1 cellular context compared by ENCODE assay signal in genomic region chr6:37495199-37495913, GRCh38.
A peak's percentile ranks its signal among the peaks of the same experiment; 100 is the strongest.
TF ChIP-seq lines count a peak whose summit lies in the region.

No MANE protein-coding gene starts in this region.

TF ChIP-seq in HEK293, 187 proteins besides CTCF, POLR2A, EP300 and RAD21 (continued from another document and continues in another):
- TF ChIP-seq ZBTB11 (tag by site-specific recombination; conservative IDR thresholded peaks at IDR 0.05; ENCODE audit: low read depth) (no peak), ZNF777 (tag by site-specific recombination; IDR thresholded peaks at IDR 0.05; ENCODE audit: borderline replicate concordance) (no peak), ZEB2 (tag by site-specific recombination; IDR thresholded peaks at IDR 0.05) (no peak), ZNF521 (tag by site-specific recombination; IDR thresholded peaks at IDR 0.05) (no peak), ZNF433 (tag by site-specific recombination; IDR thresholded peaks at IDR 0.05; ENCODE audit: low read depth) (no peak), HOXC10 (CRISPR knock-in tag; IDR thresholded peaks at IDR 0.05) (no peak), MEIS1 (CRISPR knock-in tag; IDR thresholded peaks at IDR 0.05; ENCODE audit: borderline replicate concordance) (no peak), ZNF423 (tag by site-specific recombination; IDR thresholded peaks at IDR 0.05) (no peak), ZNF544 (tag by site-specific recombination; IDR thresholded peaks at IDR 0.05) (no peak), ZNF658 (tag by site-specific recombination; IDR thresholded peaks at IDR 0.05) (no peak), ZBTB17 (tag by site-specific recombination; IDR thresholded peaks at IDR 0.05) (no peak), HIC1 (tag by site-specific recombination; IDR thresholded peaks at IDR 0.05) (no peak), ZNF274 (IDR thresholded peaks at IDR 0.05; ENCODE audit: low read length) (no peak), ZNF274 (tag by site-specific recombination; IDR thresholded peaks at IDR 0.05; ENCODE audit: borderline replicate concordance) (no peak), HOXA7 (CRISPR knock-in tag; IDR thresholded peaks at IDR 0.05; ENCODE audit: borderline replicate concordance) (no peak), ZNF24 (tag by site-specific recombination; IDR thresholded peaks at IDR 0.05) (no peak), ZNF37A (tag by site-specific recombination; IDR thresholded peaks at IDR 0.05) (no peak), ZNF660 (tag by site-specific recombination; IDR thresholded peaks at IDR 0.05) (no peak), ZFHX2 (tag by site-specific recombination; conservative IDR thresholded peaks at IDR 0.05) (peak; percentile 35; the same call in 1 of the 2 replicates), KLF9 (tag by site-specific recombination; IDR thresholded peaks at IDR 0.05; ENCODE audit: low read depth) (no peak), SCRT2 (tag by site-specific recombination; IDR thresholded peaks at IDR 0.05) (peak; percentile 58), HOXD13 (CRISPR knock-in tag; IDR thresholded peaks at IDR 0.05; ENCODE audit: borderline replicate concordance) (no peak), ZNF335 (tag by site-specific recombination; conservative IDR thresholded peaks at IDR 0.05) (no peak), ZBTB7A (tag by site-specific recombination; IDR thresholded peaks at IDR 0.05; ENCODE audit: low read depth) (no peak), GLIS2 (tag by site-specific recombination; IDR thresholded peaks at IDR 0.05) (no peak), ZNF23 (tag by site-specific recombination; IDR thresholded peaks at IDR 0.05; ENCODE audit: borderline replicate concordance) (no peak), SP2 (tag by site-specific recombination; IDR thresholded peaks at IDR 0.05) (no peak), ZNF155 (tag by site-specific recombination; IDR thresholded peaks at IDR 0.05) (no peak), ZNF112 (tag by site-specific recombination; IDR thresholded peaks at IDR 0.05) (no peak), KLF17 (tag by site-specific recombination; IDR thresholded peaks at IDR 0.05) (no peak), ZNF394 (tag by site-specific recombination; IDR thresholded peaks at IDR 0.05; ENCODE audit: borderline replicate concordance) (no peak), SETDB1 (IDR thresholded peaks at IDR 0.05; ENCODE audit: insufficient read length, low read length) (no peak), ATF2 (tag by site-specific recombination; IDR thresholded peaks at IDR 0.05; ENCODE audit: low read depth) (no peak), ZNF175 (tag by site-specific recombination; IDR thresholded peaks at IDR 0.05) (no peak), ZNF202 (tag by site-specific recombination; IDR thresholded peaks at IDR 0.05; ENCODE audit: borderline replicate concordance) (no peak), WT1 (tag by site-specific recombination; IDR thresholded peaks at IDR 0.05) (no peak), ZNF473 (tag by site-specific recombination; IDR thresholded peaks at IDR 0.05) (no peak), ZNF266 (tag by site-specific recombination; IDR thresholded peaks at IDR 0.05; ENCODE audit: low read depth) (no peak), ZNF292 (tag by site-specific recombination; IDR thresholded peaks at IDR 0.05; ENCODE audit: borderline replicate concordance, low read depth) (no peak), PRDM6 (tag by site-specific recombination; IDR thresholded peaks at IDR 0.05) (no peak; the same call in none of the 2 replicates), ZNF138 (tag by site-specific recombination; IDR thresholded peaks at IDR 0.05; ENCODE audit: borderline replicate concordance) (no peak)
- TF ChIP-seq, protein P1, sequence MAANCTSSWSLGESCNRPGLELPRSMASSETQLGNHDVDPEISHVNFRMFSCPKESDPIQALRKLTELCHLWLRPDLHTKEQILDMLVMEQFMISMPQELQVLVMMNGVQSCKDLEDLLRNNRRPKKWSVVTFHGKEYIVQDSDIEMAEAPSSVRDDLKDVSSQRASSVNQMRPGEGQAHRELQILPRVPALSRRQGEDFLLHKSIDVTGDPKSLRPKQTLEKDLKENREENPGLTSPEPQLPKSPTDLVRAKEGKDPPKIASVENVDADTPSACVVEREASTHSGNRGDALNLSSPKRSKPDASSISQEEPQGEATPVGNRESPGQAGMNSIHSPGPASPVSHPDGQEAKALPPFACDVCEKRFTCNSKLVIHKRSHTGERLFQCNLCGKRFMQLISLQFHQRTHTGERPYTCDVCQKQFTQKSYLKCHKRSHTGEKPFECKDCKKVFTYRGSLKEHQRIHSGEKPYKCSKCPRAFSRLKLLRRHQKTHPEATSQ (tag by site-specific recombination; IDR thresholded peaks at IDR 0.05) = no peak
- TF ChIP-seq, protein P2, sequence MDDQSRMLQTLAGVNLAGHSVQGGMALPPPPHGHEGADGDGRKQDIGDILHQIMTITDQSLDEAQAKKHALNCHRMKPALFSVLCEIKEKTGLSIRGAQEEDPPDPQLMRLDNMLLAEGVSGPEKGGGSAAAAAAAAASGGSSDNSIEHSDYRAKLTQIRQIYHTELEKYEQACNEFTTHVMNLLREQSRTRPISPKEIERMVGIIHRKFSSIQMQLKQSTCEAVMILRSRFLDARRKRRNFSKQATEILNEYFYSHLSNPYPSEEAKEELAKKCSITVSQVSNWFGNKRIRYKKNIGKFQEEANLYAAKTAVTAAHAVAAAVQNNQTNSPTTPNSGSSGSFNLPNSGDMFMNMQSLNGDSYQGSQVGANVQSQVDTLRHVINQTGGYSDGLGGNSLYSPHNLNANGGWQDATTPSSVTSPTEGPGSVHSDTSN (CRISPR knock-in tag; IDR thresholded peaks at IDR 0.05) = no peak
- TF ChIP-seq, protein P3, sequence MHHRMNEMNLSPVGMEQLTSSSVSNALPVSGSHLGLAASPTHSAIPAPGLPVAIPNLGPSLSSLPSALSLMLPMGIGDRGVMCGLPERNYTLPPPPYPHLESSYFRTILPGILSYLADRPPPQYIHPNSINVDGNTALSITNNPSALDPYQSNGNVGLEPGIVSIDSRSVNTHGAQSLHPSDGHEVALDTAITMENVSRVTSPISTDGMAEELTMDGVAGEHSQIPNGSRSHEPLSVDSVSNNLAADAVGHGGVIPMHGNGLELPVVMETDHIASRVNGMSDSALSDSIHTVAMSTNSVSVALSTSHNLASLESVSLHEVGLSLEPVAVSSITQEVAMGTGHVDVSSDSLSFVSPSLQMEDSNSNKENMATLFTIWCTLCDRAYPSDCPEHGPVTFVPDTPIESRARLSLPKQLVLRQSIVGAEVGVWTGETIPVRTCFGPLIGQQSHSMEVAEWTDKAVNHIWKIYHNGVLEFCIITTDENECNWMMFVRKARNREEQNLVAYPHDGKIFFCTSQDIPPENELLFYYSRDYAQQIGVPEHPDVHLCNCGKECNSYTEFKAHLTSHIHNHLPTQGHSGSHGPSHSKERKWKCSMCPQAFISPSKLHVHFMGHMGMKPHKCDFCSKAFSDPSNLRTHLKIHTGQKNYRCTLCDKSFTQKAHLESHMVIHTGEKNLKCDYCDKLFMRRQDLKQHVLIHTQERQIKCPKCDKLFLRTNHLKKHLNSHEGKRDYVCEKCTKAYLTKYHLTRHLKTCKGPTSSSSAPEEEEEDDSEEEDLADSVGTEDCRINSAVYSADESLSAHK (tag by site-specific recombination; IDR thresholded peaks at IDR 0.05) = 0 out of 2 replicates have a peak, but pooled peaks have one; percentile 17
- TF ChIP-seq, protein P4, sequence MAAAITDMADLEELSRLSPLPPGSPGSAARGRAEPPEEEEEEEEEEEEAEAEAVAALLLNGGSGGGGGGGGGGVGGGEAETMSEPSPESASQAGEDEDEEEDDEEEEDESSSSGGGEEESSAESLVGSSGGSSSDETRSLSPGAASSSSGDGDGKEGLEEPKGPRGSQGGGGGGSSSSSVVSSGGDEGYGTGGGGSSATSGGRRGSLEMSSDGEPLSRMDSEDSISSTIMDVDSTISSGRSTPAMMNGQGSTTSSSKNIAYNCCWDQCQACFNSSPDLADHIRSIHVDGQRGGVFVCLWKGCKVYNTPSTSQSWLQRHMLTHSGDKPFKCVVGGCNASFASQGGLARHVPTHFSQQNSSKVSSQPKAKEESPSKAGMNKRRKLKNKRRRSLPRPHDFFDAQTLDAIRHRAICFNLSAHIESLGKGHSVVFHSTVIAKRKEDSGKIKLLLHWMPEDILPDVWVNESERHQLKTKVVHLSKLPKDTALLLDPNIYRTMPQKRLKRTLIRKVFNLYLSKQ (tag by site-specific recombination; IDR thresholded peaks at IDR 0.05; ENCODE audit: borderline replicate concordance) = no peak
